9 cellular contexts compared by ENCODE assay signal in genomic region chr15:69679623-69680228, GRCh38.
A peak's percentile ranks its signal among the peaks of the same experiment; 100 is the strongest.
DNase-seq lines count a peak whose midpoint lies in the region; ATAC-seq lines count a peak whose summit lies in the region.
"Had no signal": no experiment of that assay in that cellular context is flagged by ENCODE, and none has a peak within 500 bp of the region (broad histone marks: within the 10 kb centered on the region; RNA-seq: fewer than 3 reads in every experiment).

No MANE protein-coding gene starts in this region.

- H3K9me3 ChIP-seq in CD8-positive, alpha-beta memory T cell (ENCODE audit: low read length), result no peaks in the 10 kb centered on the region
- no peaks in the 10 kb centered on the region for H3K9me3 ChIP-seq in right cardiac atrium (ENCODE audit: control insufficient read depth, low read length)
- H3K9me3 ChIP-seq: SK-N-SH had no signal

- H3K4me1 Mint-ChIP-seq in CD8-positive, alpha-beta memory T cell, result peaks cover 21 to 36% (median 34%) of the 10 kb centered on the region in 3 donors
- H3K4me1 Mint-ChIP-seq in activated naive CD4-positive, alpha-beta T cell treated with anti-CD3 and anti-CD28 coated beads, Interleukin-2, amount 50 U/mL, for 24 hours, result no peaks in the 10 kb centered on the region

- WGBS in right cardiac atrium, result 84% methylated on average over 9 of the region's 9 CpGs

- peaks cover 0 to 8% (median 0%) of the 10 kb centered on the region in 3 donors for H3K36me3 Mint-ChIP-seq in CD8-positive, alpha-beta memory T cell
- H3K36me3 Mint-ChIP-seq in activated naive CD4-positive, alpha-beta T cell treated with anti-CD3 and anti-CD28 coated beads, Interleukin-2, amount 50 U/mL, for 24 hours, result no peaks in the 10 kb centered on the region

- H3K27me3 Mint-ChIP-seq in CD8-positive, alpha-beta memory T cell, result peaks cover 0 to 6% of the 10 kb centered on the region in 2 donors
- H3K27me3 Mint-ChIP-seq in activated naive CD4-positive, alpha-beta T cell treated with anti-CD3 and anti-CD28 coated beads, Interleukin-2, amount 50 U/mL, for 24 hours, result peaks cover 1% of the 10 kb centered on the region

- no peaks in the 10 kb centered on the region for H3K4me1 ChIP-seq in CD8-positive, alpha-beta memory T cell (ENCODE audit: insufficient read depth, low read length)
- no peaks in the 10 kb centered on the region for H3K4me1 ChIP-seq in right cardiac atrium (ENCODE audit: control insufficient read depth, insufficient read depth, low read length)

- no peaks in the 10 kb centered on the region for H3K36me3 ChIP-seq in CD8-positive, alpha-beta memory T cell (ENCODE audit: insufficient read depth, low read length)

- no peak overlapping the region for H3K4me3 ChIP-seq in CD8-positive, alpha-beta memory T cell (ENCODE audit: low read length)
- no peak overlapping the region for H3K4me3 ChIP-seq in right cardiac atrium (ENCODE audit: low read length)

- H3K27ac Mint-ChIP-seq in CD8-positive, alpha-beta memory T cell, result peak overlapping the region in 7 of 8 donors; percentile 17 to 89 (median 52)
- peak overlapping the region; percentile 36 for H3K27ac Mint-ChIP-seq in activated naive CD4-positive, alpha-beta T cell treated with anti-CD3 and anti-CD28 coated beads, Interleukin-2, amount 50 U/mL, for 24 hours

- ATAC-seq in GM19397 (IDR thresholded peaks at IDR 0.05; ENCODE audit: unreplicated experiment) (peak; percentile 72), HG03135 (IDR thresholded peaks at IDR 0.05; ENCODE audit: unreplicated experiment) (peak; percentile 90), right cardiac atrium (no peak), left ventricle myocardium superior (no peak)

- POLR2A ChIA-PET in CD8-positive, alpha-beta memory T cell (lab: Charles Lee), result no interaction called here

- no peaks in the 10 kb centered on the region for H3K27me3 ChIP-seq in CD8-positive, alpha-beta memory T cell (ENCODE audit: insufficient read depth, low read length, poor library complexity, severe bottlenecking)
- no peaks in the 10 kb centered on the region for H3K27me3 ChIP-seq in right cardiac atrium (ENCODE audit: control insufficient read depth, insufficient read depth)

- H3K27ac ChIP-seq in CD8-positive, alpha-beta memory T cell (ENCODE audit: low read depth, low read length), result no peak overlapping the region
- no peak overlapping the region for H3K27ac ChIP-seq in right cardiac atrium (ENCODE audit: low read length)

- CTCF ChIA-PET in CD8-positive, alpha-beta memory T cell (lab: Charles Lee), result interaction anchor here (0.9 to 2.0 kb wide), 2 partner anchors 8 to 17 kb away, joined by 3 to 4 read pairs; no protein-coding TSS in a partner anchor

- peaks cover 2 to 13% (median 4%) of the 10 kb centered on the region in 5 donors for H3K9me3 Mint-ChIP-seq in CD8-positive, alpha-beta memory T cell
- peaks cover 4% of the 10 kb centered on the region for H3K9me3 Mint-ChIP-seq in activated naive CD4-positive, alpha-beta T cell treated with anti-CD3 and anti-CD28 coated beads, Interleukin-2, amount 50 U/mL, for 24 hours

- intact Hi-C loops in right cardiac atrium (cut with DNase I), result no loop called here
- intact Hi-C loops in left ventricle myocardium superior (cut with micrococcal nuclease), result no loop called here

- peak overlapping the region in 6 of 7 donors; percentile 72 to 83 (median 76) for H3K4me3 Mint-ChIP-seq in CD8-positive, alpha-beta memory T cell
- no peak overlapping the region for H3K4me3 Mint-ChIP-seq in activated naive CD4-positive, alpha-beta T cell treated with anti-CD3 and anti-CD28 coated beads, Interleukin-2, amount 50 U/mL, for 24 hours

- DNase-seq in CD8-positive, alpha-beta memory T cell, result peak in 3 of 5 donors; percentile 7 to 75 (median 13)
- DNase-seq in right cardiac atrium, result no peak
- no peak for DNase-seq in DMS114 treated with DMSO at 0.1 percent for 48 hours (lab: John Stamatoyannopoulos, UW; ENCODE audit: unreplicated experiment)
- DNase-seq in nucleus accumbens (lab: John Stamatoyannopoulos, UW), result no peak
- no peak for DNase-seq in left ventricle myocardium superior
- DNase-seq: SK-N-SH had no signal

Comparison
In these comparisons a context has a peak if more than half of its experiments do, and no peak if none do; other contexts are left out.
1. DNase-seq: peak in CD8-positive, alpha-beta memory T cell (3 of 5); none in right cardiac atrium (0 of 3), DMS114 treated with DMSO at 0.1 percent for 48 hours (single experiment), nucleus accumbens (0 of 56) and left ventricle myocardium superior (single experiment).
2. ATAC-seq: peak in GM19397 (single experiment) and HG03135 (single experiment); none in right cardiac atrium (0 of 2) and left ventricle myocardium superior (single experiment).